In genomic region chr21:33360871-33361602, GRCh38 we compare ENCODE assay signal across 8 cellular contexts. TPM values are rescaled to one million over a fixed set of nuclear protein-coding genes. Genes with fewer than 3 reads are reported as not detected.
DNase-seq lines count a peak whose midpoint lies in the region; ATAC-seq, FAIRE-seq and TF ChIP-seq lines count a peak whose summit lies in the region.

No MANE protein-coding gene starts in this region.

- peak overlapping the region; percentile 61 for H3K4me3 Mint-ChIP-seq in neural progenitor cell

- DNase-seq in DMS114 treated with DMSO at 0.1 percent for 48 hours (lab: John Stamatoyannopoulos, UW; ENCODE audit: unreplicated experiment) (peak; percentile 5), LHCN-M2 (ENCODE audit: low read depth) (peak; percentile 55), RCC 7860 (ENCODE audit: low spot score) (peak; percentile 40), fibroblast of peridontal ligament (ENCODE audit: extremely low read depth) (peak; percentile 76), neural progenitor cell (ENCODE audit: low spot score) (peak; percentile 78), stomach (peak; percentile 82)
- peak; percentile 81 to 90 for DNase-seq in activated T-helper 1 cell treated with anti-CD3 and anti-CD28 coated beads, Interleukin-2, amount 50 U/mL, for 16 hours (ENCODE audit: low read depth in 1 of 2, low spot score in 1 of 2)

- TF ChIP-seq POLR2A in stomach (IDR thresholded peaks at IDR 0.05): no peak

- H3K4me3 ChIP-seq in neural progenitor cell: peak overlapping the region; percentile 39
- peak overlapping the region; percentile 8 to 22 (median 13) for H3K4me3 ChIP-seq in stomach

- H3K27me3 ChIP-seq in neural progenitor cell (no peaks in the 10 kb centered on the region), stomach (no peaks in the 10 kb centered on the region)

- H3K79me2 ChIP-seq in neural progenitor cell (ENCODE audit: low read depth): no peaks in the 10 kb centered on the region

- H3K9me3 ChIP-seq in neural progenitor cell (ENCODE audit: low read depth) (no peaks in the 10 kb centered on the region), stomach (no peaks in the 10 kb centered on the region)

- H3K27ac ChIP-seq in neural progenitor cell (no peak overlapping the region), stomach (peak overlapping the region; percentile 49 to 75 (median 57))

- peaks cover 18% of the 10 kb centered on the region for H3F3A ChIP-seq in neural progenitor cell (ENCODE audit: low read depth)

- H2AFZ ChIP-seq in neural progenitor cell (replicated peaks): no peak overlapping the region

- WGBS in stomach, 5 donors: 9 to 15% (median 13%) methylated on average over 14 of the region's 14 CpGs

- no peak for TF ChIP-seq EP300 in stomach (IDR thresholded peaks at IDR 0.05)

- no peak overlapping the region for H3K27ac Mint-ChIP-seq in neural progenitor cell

- no peaks in the 10 kb centered on the region for H3K36me3 ChIP-seq in neural progenitor cell
- H3K36me3 ChIP-seq in stomach: peaks cover 5 to 21% (median 19%) of the 10 kb centered on the region in 4 donors

- H3K9me3 Mint-ChIP-seq in neural progenitor cell: peaks cover 2% of the 10 kb centered on the region

- no peak overlapping the region for H3K9ac ChIP-seq in neural progenitor cell

- peaks cover 2% of the 10 kb centered on the region for H3K27me3 Mint-ChIP-seq in neural progenitor cell (ENCODE audit: insufficient read depth, low read depth)

- no peaks in the 10 kb centered on the region for H4K20me1 ChIP-seq in neural progenitor cell (ENCODE audit: low read depth)

- peak overlapping the region; percentile 74 for H3K4me2 ChIP-seq in neural progenitor cell

- H3K4me1 Mint-ChIP-seq in neural progenitor cell: peaks cover 6% of the 10 kb centered on the region

- peaks cover 8% of the 10 kb centered on the region for H3K36me3 Mint-ChIP-seq in neural progenitor cell

- ATAC-seq in GM21723 (IDR thresholded peaks at IDR 0.05; ENCODE audit: unreplicated experiment): peak; percentile 84

- intact Hi-C loops in stomach (cut with DNase I; ENCODE audit: low total_unique reads): loop anchor here (10.0 kb wide), 1 partner anchor 84 kb away; no protein-coding TSS in a partner anchor

- no peak for FAIRE-seq in RCC 7860 (lab: Jason Lieb, UNC)

- TF ChIP-seq CTCF in neural progenitor cell (IDR thresholded peaks at IDR 0.05): peak; percentile 91
- peak in 6 of 7 experiments; percentile 25 to 89 (median 75) for TF ChIP-seq CTCF in stomach (IDR thresholded peaks at IDR 0.05)

- H3K4me1 ChIP-seq in neural progenitor cell (no peaks in the 10 kb centered on the region), stomach (peaks cover 15 to 33% (median 28%) of the 10 kb centered on the region in 4 donors)

RNA-seq across cellular contexts. Expression of gene IFNAR1, which starts 36.3 kb away (rescaled TPM):
- total RNA-seq in LHCN-M2 (2014; rRNA removed) (13.4 and 20.3 TPM in 2 replicates), neural progenitor cell (ENCODE audit: low replicate concordance) (6.0 and 9.5 TPM in 2 replicates), stomach (10 to 100 TPM in 3 of 5 donors, 1 to 10 TPM in 2; 2.6 to 34.5 (median 14.3) TPM)
- polyA plus RNA-seq in LHCN-M2 (2012): 13.0 TPM
- 10 to 100 TPM in 2 of 3 donors, 1 to 10 TPM in 1; 8.3 to 11.8 (median 10.6) TPM for polyA plus RNA-seq in stomach

RNA-seq across cellular contexts. Expression of gene IFNGR2, which starts 42.2 kb away (rescaled TPM):
- 45.4 and 52.7 TPM in 2 replicates for total RNA-seq in LHCN-M2 (2014; rRNA removed)
- 29.2 TPM for polyA plus RNA-seq in LHCN-M2 (2012)
- 50.6 and 61.0 TPM in 2 replicates for total RNA-seq in neural progenitor cell (ENCODE audit: low replicate concordance)
- 10 to 100 TPM; 35.2 to 89.3 (median 67.8) TPM for total RNA-seq in stomach
- polyA plus RNA-seq in stomach: 10 to 100 TPM; 42.2 to 79.7 (median 47.0) TPM

Comparison
In these comparisons a context has a peak if more than half of its experiments do, and no peak if none do; other contexts are left out.
1. DNase-seq: peak in every context shown above with its lines; median percentile 86 in activated T-helper 1 cell treated with anti-CD3 and anti-CD28 coated beads, Interleukin-2, amount 50 U/mL, for 16 hours; 82 in stomach; 78 in neural progenitor cell; 76 in fibroblast of peridontal ligament; 55 in LHCN-M2; 40 in RCC 7860; 5 in DMS114 treated with DMSO at 0.1 percent for 48 hours.